28 cellular contexts compared by ENCODE assay signal in genomic region chr10:57830877-57831535, GRCh38.
"Had no signal": no experiment of that assay in that cellular context is flagged by ENCODE, and none has a peak within 500 bp of the region (broad histone marks: within the 10 kb centered on the region; RNA-seq: fewer than 3 reads in every experiment).

No MANE protein-coding gene starts in this region.

- ATAC-seq: activated T-cell treated with anti-CD3 and anti-CD28 coated beads, Interleukin-2, amount 50 U/mL, for 4 hours; effector memory CD8-positive, alpha-beta T cell; esophagus mucosa; natural killer cell treated with Interleukin-12 subunit alpha and Interleukin-12 subunit beta and Interleukin-15 and Interleukin-18, amount 100 ng/mL, for 72 hours had no signal

- H3K9me3 ChIP-seq: colonic mucosa, prostate gland, right atrium auricular region, testis had no signal

- H3K4me3 ChIP-seq: colonic mucosa, dorsolateral prefrontal cortex, hepatocyte, left ventricle myocardium inferior, prostate gland, right atrium auricular region, spleen, testis had no signal

- H3K27ac ChIP-seq: colonic mucosa, dorsolateral prefrontal cortex, hepatocyte, left ventricle myocardium inferior, prostate gland, right atrium auricular region, spleen, testis had no signal

- H3K4me3 Mint-ChIP-seq: activated naive CD8-positive, alpha-beta T cell treated with anti-CD3 and anti-CD28 coated beads for 36 hours; activated T-cell treated with anti-CD3 and anti-CD28 coated beads, Interleukin-2, amount 50 U/mL, for 4 hours; effector memory CD8-positive, alpha-beta T cell; immature natural killer cell; memory B cell; natural killer cell treated with Interleukin-12 subunit alpha and Interleukin-12 subunit beta and Interleukin-15 and Interleukin-18, amount 100 ng/mL, for 72 hours had no signal

- H3K27me3 ChIP-seq: colonic mucosa, dorsolateral prefrontal cortex, hepatocyte, right atrium auricular region, spleen, testis had no signal

- H3K36me3 Mint-ChIP-seq: activated naive CD8-positive, alpha-beta T cell treated with anti-CD3 and anti-CD28 coated beads for 36 hours; immature natural killer cell; memory B cell; natural killer cell treated with Interleukin-12 subunit alpha and Interleukin-12 subunit beta and Interleukin-15 and Interleukin-18, amount 100 ng/mL, for 72 hours had no signal

- H3K4me1 Mint-ChIP-seq: activated naive CD8-positive, alpha-beta T cell treated with anti-CD3 and anti-CD28 coated beads for 36 hours; immature natural killer cell; memory B cell had no signal

- FAIRE-seq: astrocyte, bronchial epithelial cell, endothelial cell of umbilical vein had no signal

- DNase-seq: activated CD4-positive, alpha-beta T cell treated with anti-CD3 and anti-CD28 coated beads, Interleukin-2, amount 50 U/mL, for 4 hours; activated CD8-positive, alpha-beta memory T cell treated with anti-CD3 and anti-CD28 coated beads for 24 hours; activated CD8-positive, alpha-beta memory T cell treated with anti-CD3 and anti-CD28 coated beads, Interleukin-2, amount 50 U/mL, for 48 hours; activated naive CD4-positive, alpha-beta T cell treated with Interleukin-2 at 50 U/mL for 16 hours; activated naive CD8-positive, alpha-beta T cell treated with anti-CD3 and anti-CD28 coated beads for 36 hours; activated T-cell treated with anti-CD3 and anti-CD28 coated beads, Interleukin-2, amount 50 U/mL, for 4 hours; colonic mucosa; dorsolateral prefrontal cortex; effector memory CD8-positive, alpha-beta T cell; foreskin melanocyte; glutamatergic neuron; immature natural killer cell; kidney glomerular epithelial cell; left ventricle myocardium inferior; spleen; stimulated activated CD4-positive, alpha-beta T cell treated with anti-CD3 and anti-CD28 coated beads, Interleukin-4, amount 100 ng/mL, for 1 hour; stimulated activated naive CD4-positive, alpha-beta T cell; testis; trophoblast cell had no signal

- H3K79me2 ChIP-seq: hepatocyte had no signal

- H3K27me3 Mint-ChIP-seq: activated naive CD8-positive, alpha-beta T cell treated with anti-CD3 and anti-CD28 coated beads for 36 hours; effector memory CD8-positive, alpha-beta T cell; memory B cell; natural killer cell treated with Interleukin-12 subunit alpha and Interleukin-12 subunit beta and Interleukin-15 and Interleukin-18, amount 100 ng/mL, for 72 hours had no signal

- H3K36me3 ChIP-seq: colonic mucosa, left ventricle myocardium inferior, prostate gland, right atrium auricular region, spleen had no signal

- H2AFZ ChIP-seq: hepatocyte had no signal

- H3K4me1 ChIP-seq: colonic mucosa, left ventricle myocardium inferior, prostate gland, right atrium auricular region, spleen, testis had no signal

- H3K27ac Mint-ChIP-seq: activated naive CD8-positive, alpha-beta T cell treated with anti-CD3 and anti-CD28 coated beads for 36 hours; effector memory CD8-positive, alpha-beta T cell; immature natural killer cell; memory B cell; natural killer cell treated with Interleukin-12 subunit alpha and Interleukin-12 subunit beta and Interleukin-15 and Interleukin-18, amount 100 ng/mL, for 72 hours had no signal

- H3K9me3 Mint-ChIP-seq: activated naive CD8-positive, alpha-beta T cell treated with anti-CD3 and anti-CD28 coated beads for 36 hours; activated T-cell treated with anti-CD3 and anti-CD28 coated beads, Interleukin-2, amount 50 U/mL, for 4 hours had no signal

- H3K4me2 ChIP-seq: hepatocyte had no signal
